ENCODE assay signal across 1 cellular context in the genomic region with DNA sequence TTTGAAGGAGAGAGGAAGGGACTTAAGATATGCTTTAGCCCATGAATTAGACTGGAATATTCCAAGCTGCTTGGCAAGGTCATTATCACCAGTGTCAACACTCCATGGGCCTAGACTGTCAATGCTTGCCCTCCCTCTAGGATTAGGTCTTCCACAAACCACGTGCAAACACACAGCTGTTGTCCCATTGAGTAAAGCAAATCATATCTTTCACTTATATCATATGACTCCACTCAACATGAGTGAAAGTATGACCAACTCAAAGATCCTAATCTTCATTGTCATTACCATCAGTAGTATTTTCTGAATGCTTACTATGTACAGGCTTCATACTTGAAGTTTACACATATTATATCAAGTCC.
TF ChIP-seq lines count a peak whose summit lies in the region.

No MANE protein-coding gene starts in this region.

TF ChIP-seq in HepG2, 621 proteins besides CTCF, POLR2A, EP300 and RAD21 (continued from another document):
- TF ChIP-seq ADNP (CRISPR knock-in tag; IDR thresholded peaks at IDR 0.05) (no peak), KDM5A (IDR thresholded peaks at IDR 0.05; ENCODE audit: borderline replicate concordance, low read length) (no peak), TBL1XR1 (IDR thresholded peaks at IDR 0.05; ENCODE audit: borderline replicate concordance, low read length, partially characterized antibody) (peak; percentile 83), ASH2L (IDR thresholded peaks at IDR 0.05; ENCODE audit: insufficient read length, low read depth, low read length) (no peak), U2AF1 (optimal IDR thresholded peaks at IDR 0.05; ENCODE audit: low read depth, low read length) (no peak), SRY (CRISPR knock-in tag; IDR thresholded peaks at IDR 0.05) (no peak), THYN1 (CRISPR knock-in tag; IDR thresholded peaks at IDR 0.05; ENCODE audit: borderline replicate concordance, low read depth) (no peak), HCFC1 (IDR thresholded peaks at IDR 0.05; ENCODE audit: low read depth, low read length) (no peak), ZNF749 (CRISPR knock-in tag; IDR thresholded peaks at IDR 0.05; ENCODE audit: borderline replicate concordance) (no peak), ZSCAN9 (CRISPR knock-in tag; IDR thresholded peaks at IDR 0.05; ENCODE audit: borderline replicate concordance) (peak; percentile 82; the same call in 1 of the 2 replicates), BHLHE40 (IDR thresholded peaks at IDR 0.05; ENCODE audit: low read length) (peak; percentile 66; the same call in 1 of the 2 replicates), KLF9 (CRISPR knock-in tag; IDR thresholded peaks at IDR 0.05; ENCODE audit: low read depth) (no peak), ZNF496 (CRISPR knock-in tag; IDR thresholded peaks at IDR 0.05; ENCODE audit: insufficient replicate concordance) (no peak), TFAP4 (IDR thresholded peaks at IDR 0.05; ENCODE audit: borderline replicate concordance, low read depth) (peak; percentile 82), IRX3 (CRISPR knock-in tag; IDR thresholded peaks at IDR 0.05; ENCODE audit: borderline replicate concordance, low read depth) (no peak), ZKSCAN1 (IDR thresholded peaks at IDR 0.05; ENCODE audit: low read length) (no peak), MATR3 (CRISPR knock-in tag; IDR thresholded peaks at IDR 0.05) (no peak), KDM6A (CRISPR knock-in tag; IDR thresholded peaks at IDR 0.05; ENCODE audit: low read depth) (peak; percentile 47; the same call in 1 of the 2 replicates), ZNF670 (CRISPR knock-in tag; IDR thresholded peaks at IDR 0.05; ENCODE audit: borderline replicate concordance) (0 out of 2 replicates have a peak, but pooled peaks have one; percentile 57), NCOA1 (CRISPR knock-in tag; IDR thresholded peaks at IDR 0.05) (no peak), FOXC1 (CRISPR knock-in tag; IDR thresholded peaks at IDR 0.05; ENCODE audit: borderline replicate concordance) (no peak), CENPBD1 (CRISPR knock-in tag; IDR thresholded peaks at IDR 0.05; ENCODE audit: borderline replicate concordance, low read depth) (no peak), FOXP1 (IDR thresholded peaks at IDR 0.05) (no peak), FOXP1 (CRISPR knock-in tag; IDR thresholded peaks at IDR 0.05) (peak; percentile 74), ZNF232 (CRISPR knock-in tag; IDR thresholded peaks at IDR 0.05; ENCODE audit: borderline replicate concordance) (no peak), MED1 (CRISPR knock-in tag; IDR thresholded peaks at IDR 0.05) (0 out of 2 replicates have a peak, but pooled peaks have one; percentile 33)
- TF ChIP-seq, protein P1, sequence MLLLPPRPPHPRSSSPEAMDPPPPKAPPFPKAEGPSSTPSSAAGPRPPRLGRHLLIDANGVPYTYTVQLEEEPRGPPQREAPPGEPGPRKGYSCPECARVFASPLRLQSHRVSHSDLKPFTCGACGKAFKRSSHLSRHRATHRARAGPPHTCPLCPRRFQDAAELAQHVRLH (CRISPR knock-in tag; IDR thresholded peaks at IDR 0.05; ENCODE audit: borderline replicate concordance, low read depth): no peak
- TF ChIP-seq, protein P2, sequence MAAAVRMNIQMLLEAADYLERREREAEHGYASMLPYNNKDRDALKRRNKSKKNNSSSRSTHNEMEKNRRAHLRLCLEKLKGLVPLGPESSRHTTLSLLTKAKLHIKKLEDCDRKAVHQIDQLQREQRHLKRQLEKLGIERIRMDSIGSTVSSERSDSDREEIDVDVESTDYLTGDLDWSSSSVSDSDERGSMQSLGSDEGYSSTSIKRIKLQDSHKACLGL (CRISPR knock-in tag; IDR thresholded peaks at IDR 0.05): no peak
- TF ChIP-seq, protein P3, sequence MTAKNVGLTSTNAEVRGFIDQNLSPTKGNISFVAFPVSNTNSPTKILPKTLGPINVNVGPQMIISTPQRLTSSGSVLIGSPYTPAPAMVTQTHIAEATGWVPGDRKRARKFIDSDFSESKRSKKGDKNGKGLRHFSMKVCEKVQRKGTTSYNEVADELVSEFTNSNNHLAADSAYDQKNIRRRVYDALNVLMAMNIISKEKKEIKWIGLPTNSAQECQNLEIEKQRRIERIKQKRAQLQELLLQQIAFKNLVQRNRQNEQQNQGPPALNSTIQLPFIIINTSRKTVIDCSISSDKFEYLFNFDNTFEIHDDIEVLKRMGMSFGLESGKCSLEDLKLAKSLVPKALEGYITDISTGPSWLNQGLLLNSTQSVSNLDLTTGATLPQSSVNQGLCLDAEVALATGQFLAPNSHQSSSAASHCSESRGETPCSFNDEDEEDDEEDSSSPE (CRISPR knock-in tag; IDR thresholded peaks at IDR 0.05): no peak; the same call in 1 of the 2 replicates
